ENCODE assay signal across 19 cellular contexts in the genomic region with DNA sequence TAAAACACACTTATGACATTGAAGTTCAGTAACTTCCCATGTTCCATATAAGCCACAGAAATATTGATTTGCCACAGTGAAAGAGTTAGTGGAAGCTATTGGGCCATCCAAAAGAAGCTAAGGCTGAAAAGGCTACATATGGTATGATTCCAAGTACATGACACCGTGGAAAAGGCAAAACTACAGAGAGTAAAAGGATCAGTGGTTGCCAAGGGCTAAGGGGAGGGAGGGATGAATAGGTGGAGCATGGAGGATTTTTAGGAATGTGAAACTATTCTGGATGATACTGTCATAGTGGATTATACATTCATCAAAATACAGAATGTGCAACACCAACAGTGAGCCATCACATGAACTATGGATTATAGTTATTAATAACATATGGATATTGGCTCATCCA.
DNase-seq lines count a peak whose midpoint lies in the region; ATAC-seq, FAIRE-seq and TF ChIP-seq lines count a peak whose summit lies in the region.
"Had no signal": no experiment of that assay in that cellular context is flagged by ENCODE, and none has a peak within 500 bp of the region (broad histone marks: within the 10 kb centered on the region; RNA-seq: fewer than 3 reads in every experiment).

No MANE protein-coding gene starts in this region.

- ATAC-seq in left lobe of liver, result peak; percentile 38
- ATAC-seq in GM18868 (IDR thresholded peaks at IDR 0.05; ENCODE audit: unreplicated experiment), result no peak
- no peak for ATAC-seq in GM18511 (IDR thresholded peaks at IDR 0.05; ENCODE audit: unreplicated experiment)
- ATAC-seq: CD8-positive, alpha-beta T cell had no signal

- no peak for TF ChIP-seq POLR2A in GM12891 (IDR thresholded peaks at IDR 0.05; ENCODE audit: low read depth, low read length)

- FAIRE-seq in GM12891 (lab: Jason Lieb, UNC), result peak; percentile 71
- FAIRE-seq: A204.1, GM12892, GM18507, H1 had no signal

- DNase-seq in GM12891 (ENCODE audit: insufficient read length, low spot score) (no peak), NCI-H226 (peak; percentile 38), astrocyte of the hippocampus (ENCODE audit: low read depth, low spot score) (peak; percentile 26), left lobe of liver (ENCODE audit: low spot score) (no peak), DMS53 treated with DMSO at 0.1 percent for 48 hours (lab: John Stamatoyannopoulos, UW; ENCODE audit: unreplicated experiment) (no peak), GM03348 (ENCODE audit: low spot score) (no peak)
- DNase-seq: ACHN; Calu3; CD8-positive, alpha-beta T cell; DND-41; EL; H9; KG1 had no signal

TF ChIP-seq in GM12891, 5 proteins besides CTCF, POLR2A, EP300 and RAD21:
- no peak for TF ChIP-seq PAX5 (IDR thresholded peaks at IDR 0.05; ENCODE audit: insufficient read depth, low read length, severe bottlenecking)
- no peak for TF ChIP-seq POLR2AphosphoS5 (IDR thresholded peaks at IDR 0.05; ENCODE audit: low read depth, low read length)
- TF ChIP-seq SPI1 (IDR thresholded peaks at IDR 0.05; ENCODE audit: low read depth, low read length), result no peak
- no peak for TF ChIP-seq POU2F2 (IDR thresholded peaks at IDR 0.05; ENCODE audit: low read depth, low read length)
- TF ChIP-seq TAF1 (IDR thresholded peaks at IDR 0.05; ENCODE audit: low read depth, low read length), result no peak
TF ChIP-seq in GM12891: peak in this region for 0.

Comparison
In these comparisons a context has a peak if more than half of its experiments do, and no peak if none do; other contexts are left out.
1. DNase-seq: peak in NCI-H226 (single experiment) and astrocyte of the hippocampus (single experiment); none in GM12891 (single experiment), left lobe of liver (single experiment), DMS53 treated with DMSO at 0.1 percent for 48 hours (single experiment) and GM03348 (single experiment).